Comparison of ENCODE assay signal across 40 cellular contexts in genomic region chr1:79371802-79372201, GRCh38.
"Had no signal": no experiment of that assay in that cellular context is flagged by ENCODE, and none has a peak within 500 bp of the region (broad histone marks: within the 10 kb centered on the region; RNA-seq: fewer than 3 reads in every experiment).

No MANE protein-coding gene starts in this region.

- H3K4me3 ChIP-seq: adrenal gland, ascending aorta, body of pancreas, breast epithelium, cardiac muscle cell had no signal

- H3K27me3 ChIP-seq: adrenal gland, ascending aorta, body of pancreas, brain microvascular endothelial cell, breast epithelium, cardiac muscle cell had no signal

- H3K27ac ChIP-seq: adrenal gland, ascending aorta, body of pancreas, brain microvascular endothelial cell, breast epithelium, cardiac muscle cell had no signal

- H3K27ac Mint-ChIP-seq: activated naive CD4-positive, alpha-beta T cell treated with anti-CD3 and anti-CD28 coated beads for 36 hours; activated naive CD4-positive, alpha-beta T cell treated with anti-CD3 and anti-CD28 coated beads, Interleukin-2, amount 10 ng/mL, durations not matched to agents 7 days and 5 days; activated naive CD4-positive, alpha-beta T cell treated with anti-CD3 and anti-CD28 coated beads, Interleukin-2, amount 50 U/mL, for 24 hours; activated naive CD4-positive, alpha-beta T cell treated with anti-CD3 and anti-CD28 coated beads, Interleukin-2, amount 50 U/mL, for 72 hours; activated naive CD8-positive, alpha-beta T cell; activated naive CD8-positive, alpha-beta T cell treated with anti-CD3 and anti-CD28 coated beads for 36 hours; activated naive CD8-positive, alpha-beta T cell treated with anti-CD3 and anti-CD28 coated beads, Interleukin-2, amount 10 ng/mL, durations not matched to agents 7 days and 5 days; activated naive CD8-positive, alpha-beta T cell treated with anti-CD3 and anti-CD28 coated beads, Interleukin-2, amount 50 U/mL, for 24 hours; activated T-cell treated with anti-CD3 and anti-CD28 coated beads, Interleukin-2, amount 50 U/mL, for 24 hours; activated T-cell treated with anti-CD3 and anti-CD28 coated beads, Interleukin-2, amount 50 U/mL, for 72 hours; activated T-helper 1 cell treated with anti-CD3 and anti-CD28 coated beads, Interleukin-12 subunit alpha, Interleukin-12 subunit beta, Interleukin-2, Interleukin-4 antibody, amounts not matched to agents 30 ng/mL and 10 ng/mL and 1 ng/mL, durations not matched to agents 14 hours and 24 hours and 36 hours; activated T-helper 17 cell treated with anti-CD3 and anti-CD28 coated beads, Interleukin-2, amount 50 U/mL, for 72 hours; activated T-helper 2 cell treated with anti-CD3 and anti-CD28 coated beads, Interferon-gamma antibody, Interleukin-2, Interleukin-4, amounts not matched to agents 10 μg/mL and 5 μg/mL and 100 μg/mL, durations not matched to agents 14 hours and 24 hours and 36 hours; brain had no signal

- ATAC-seq: activated naive CD4-positive, alpha-beta T cell treated with anti-CD3 and anti-CD28 coated beads, Interleukin-2, amount 50 U/mL, for 72 hours; activated naive CD8-positive, alpha-beta T cell treated with anti-CD3 and anti-CD28 coated beads, Interleukin-2, amount 50 U/mL, for 24 hours; activated T-cell treated with anti-CD3 and anti-CD28 coated beads, Interleukin-2, amount 50 U/mL, for 4 hours; activated T-cell treated with anti-CD3 and anti-CD28 coated beads, Interleukin-2, amount 50 U/mL, for 72 hours; activated T-helper 17 cell treated with anti-CD3 and anti-CD28 coated beads, Interleukin-2, amount 50 U/mL, for 72 hours; body of pancreas had no signal

- H3K4me1 Mint-ChIP-seq: activated naive CD4-positive, alpha-beta T cell treated with anti-CD3 and anti-CD28 coated beads, Interleukin-2, amount 10 ng/mL, durations not matched to agents 7 days and 5 days; activated naive CD4-positive, alpha-beta T cell treated with anti-CD3 and anti-CD28 coated beads, Interleukin-2, amount 50 U/mL, for 24 hours; activated naive CD8-positive, alpha-beta T cell treated with anti-CD3 and anti-CD28 coated beads for 36 hours; activated naive CD8-positive, alpha-beta T cell treated with anti-CD3 and anti-CD28 coated beads, Interleukin-2, amount 10 ng/mL, durations not matched to agents 7 days and 5 days; activated naive CD8-positive, alpha-beta T cell treated with anti-CD3 and anti-CD28 coated beads, Interleukin-2, amount 50 U/mL, for 24 hours; activated T-helper 17 cell treated with anti-CD3 and anti-CD28 coated beads, Interleukin-2, amount 50 U/mL, for 72 hours; central memory CD8-positive, alpha-beta T cell had no signal

- H3K9me3 ChIP-seq: adrenal gland, ascending aorta, body of pancreas, breast epithelium had no signal

- H3K4me3 Mint-ChIP-seq: activated naive CD4-positive, alpha-beta T cell treated with anti-CD3 and anti-CD28 coated beads for 36 hours; activated naive CD4-positive, alpha-beta T cell treated with anti-CD3 and anti-CD28 coated beads, Interleukin-2, amount 10 ng/mL, durations not matched to agents 7 days and 5 days; activated naive CD4-positive, alpha-beta T cell treated with anti-CD3 and anti-CD28 coated beads, Interleukin-2, amount 50 U/mL, for 24 hours; activated naive CD8-positive, alpha-beta T cell; activated naive CD8-positive, alpha-beta T cell treated with anti-CD3 and anti-CD28 coated beads for 36 hours; activated naive CD8-positive, alpha-beta T cell treated with anti-CD3 and anti-CD28 coated beads, Interleukin-2, amount 10 ng/mL, durations not matched to agents 7 days and 5 days; activated naive CD8-positive, alpha-beta T cell treated with anti-CD3 and anti-CD28 coated beads, Interleukin-2, amount 50 U/mL, for 24 hours; activated T-cell treated with anti-CD3 and anti-CD28 coated beads, Interleukin-2, amount 50 U/mL, for 24 hours; activated T-cell treated with anti-CD3 and anti-CD28 coated beads, Interleukin-2, amount 50 U/mL, for 4 hours; activated T-cell treated with anti-CD3 and anti-CD28 coated beads, Interleukin-2, amount 50 U/mL, for 72 hours; activated T-helper 1 cell treated with anti-CD3 and anti-CD28 coated beads, Interleukin-12 subunit alpha, Interleukin-12 subunit beta, Interleukin-2, Interleukin-4 antibody, amounts not matched to agents 30 ng/mL and 10 ng/mL and 1 ng/mL, durations not matched to agents 14 hours and 24 hours and 36 hours; activated T-helper 17 cell treated with anti-CD3 and anti-CD28 coated beads, Interleukin-2, amount 50 U/mL, for 72 hours; brain; central memory CD8-positive, alpha-beta T cell had no signal

- H3K27me3 Mint-ChIP-seq: activated naive CD4-positive, alpha-beta T cell treated with anti-CD3 and anti-CD28 coated beads, Interleukin-2, amount 10 ng/mL, durations not matched to agents 7 days and 5 days; activated naive CD4-positive, alpha-beta T cell treated with anti-CD3 and anti-CD28 coated beads, Interleukin-2, amount 50 U/mL, for 24 hours; activated naive CD8-positive, alpha-beta T cell; activated naive CD8-positive, alpha-beta T cell treated with anti-CD3 and anti-CD28 coated beads for 36 hours; activated naive CD8-positive, alpha-beta T cell treated with anti-CD3 and anti-CD28 coated beads, Interleukin-2, amount 10 ng/mL, durations not matched to agents 7 days and 5 days; activated naive CD8-positive, alpha-beta T cell treated with anti-CD3 and anti-CD28 coated beads, Interleukin-2, amount 50 U/mL, for 24 hours; activated T-cell treated with anti-CD3 and anti-CD28 coated beads, Interleukin-2, amount 50 U/mL, for 24 hours; activated T-helper 17 cell treated with anti-CD3 and anti-CD28 coated beads, Interleukin-2, amount 50 U/mL, for 72 hours; central memory CD8-positive, alpha-beta T cell had no signal

- FAIRE-seq: astrocyte, bronchial epithelial cell had no signal

- H3K4me1 ChIP-seq: adrenal gland, ascending aorta, breast epithelium had no signal

- H3K36me3 Mint-ChIP-seq: activated naive CD4-positive, alpha-beta T cell treated with anti-CD3 and anti-CD28 coated beads, Interleukin-2, amount 10 ng/mL, durations not matched to agents 7 days and 5 days; activated naive CD4-positive, alpha-beta T cell treated with anti-CD3 and anti-CD28 coated beads, Interleukin-2, amount 50 U/mL, for 24 hours; activated naive CD4-positive, alpha-beta T cell treated with anti-CD3 and anti-CD28 coated beads, Interleukin-2, amount 50 U/mL, for 72 hours; activated naive CD8-positive, alpha-beta T cell; activated naive CD8-positive, alpha-beta T cell treated with anti-CD3 and anti-CD28 coated beads for 36 hours; activated naive CD8-positive, alpha-beta T cell treated with anti-CD3 and anti-CD28 coated beads, Interleukin-2, amount 10 ng/mL, durations not matched to agents 7 days and 5 days; brain had no signal

- H3K9me3 Mint-ChIP-seq: activated naive CD4-positive, alpha-beta T cell treated with anti-CD3 and anti-CD28 coated beads for 36 hours; activated T-helper 1 cell treated with anti-CD3 and anti-CD28 coated beads, Interleukin-12 subunit alpha, Interleukin-12 subunit beta, Interleukin-2, Interleukin-4 antibody, amounts not matched to agents 30 ng/mL and 10 ng/mL and 1 ng/mL, durations not matched to agents 14 hours and 24 hours and 36 hours had no signal

- DNase-seq: activated effector memory CD4-positive, alpha-beta T cell treated with anti-CD3 and anti-CD28 coated beads, Interleukin-2, amount 50 U/mL, for 16 hours; activated effector memory CD4-positive, alpha-beta T cell treated with Interleukin-2 at 50 U/mL for 16 hours; activated gamma-delta T cell; activated gamma-delta T cell treated with Interleukin-2 at 50 U/mL for 16 hours; activated naive CD4-positive, alpha-beta T cell; activated naive CD4-positive, alpha-beta T cell treated with anti-CD3 and anti-CD28 coated beads for 36 hours; activated naive CD4-positive, alpha-beta T cell treated with anti-CD3 and anti-CD28 coated beads, Interleukin-2, amount 10 ng/mL, durations not matched to agents 7 days and 5 days; activated naive CD4-positive, alpha-beta T cell treated with anti-CD3 and anti-CD28 coated beads, Interleukin-2, amount 50 U/mL, for 16 hours; activated naive CD4-positive, alpha-beta T cell treated with Interleukin-2 at 50 U/mL for 16 hours; activated naive CD8-positive, alpha-beta T cell treated with anti-CD3 and anti-CD28 coated beads for 36 hours; activated naive CD8-positive, alpha-beta T cell treated with anti-CD3 and anti-CD28 coated beads, Interleukin-2, amount 10 ng/mL, durations not matched to agents 7 days and 5 days; activated naive CD8-positive, alpha-beta T cell treated with anti-CD3 and anti-CD28 coated beads, Interleukin-2, amount 50 U/mL, for 24 hours; activated T-cell treated with anti-CD3 and anti-CD28 coated beads, Interleukin-2, amount 50 U/mL, for 1 hour; activated T-cell treated with anti-CD3 and anti-CD28 coated beads, Interleukin-2, amount 50 U/mL, for 24 hours; activated T-cell treated with anti-CD3 and anti-CD28 coated beads, Interleukin-2, amount 50 U/mL, for 4 hours; activated T-cell treated with anti-CD3 and anti-CD28 coated beads, Interleukin-2, amount 50 U/mL, for 48 hours; activated T-cell treated with anti-CD3 and anti-CD28 coated beads, Interleukin-2, amount 50 U/mL, for 72 hours; adrenal gland; amniotic stem cell; amygdala; anterior cingulate cortex; aorta; body of pancreas; brain microvascular endothelial cell; caudate nucleus; central memory CD4-positive, alpha-beta T cell; cerebellar nuclear complex had no signal

- H3K36me3 ChIP-seq: adrenal gland, ascending aorta, brain microvascular endothelial cell, breast epithelium, cardiac muscle cell had no signal
